ENCODE assay signal across 15 cellular contexts in genomic region chr19:49393871-49394270, GRCh38. TPM values are rescaled to one million over a fixed set of nuclear protein-coding genes. Genes with fewer than 3 reads are reported as not detected.
DNase-seq lines count a peak whose midpoint lies in the region; ATAC-seq and TF ChIP-seq lines count a peak whose summit lies in the region.
"Had no signal": no experiment of that assay in that cellular context is flagged by ENCODE, and none has a peak within 500 bp of the region (broad histone marks: within the 10 kb centered on the region; RNA-seq: fewer than 3 reads in every experiment).

No MANE protein-coding gene starts in this region.

- H3K27ac ChIP-seq in BLaER1: no peak overlapping the region
- H3K27ac ChIP-seq in osteoblast (ENCODE audit: low read depth, low read length): no peak overlapping the region
- H3K27ac ChIP-seq: GM23248 had no signal

- H3K36me3 ChIP-seq in BLaER1: no peaks in the 10 kb centered on the region
- H3K36me3 ChIP-seq in osteoblast (ENCODE audit: insufficient read depth, low read length): no peaks in the 10 kb centered on the region
- no peaks in the 10 kb centered on the region for H3K36me3 ChIP-seq in MG63
- H3K36me3 ChIP-seq: BE2C, HAP-1 had no signal

- DNase-seq in G401 (ENCODE audit: low spot score) (peak; percentile 16), cerebellar cortex (ENCODE audit: low spot score) (peak; percentile 18), osteoblast (ENCODE audit: insufficient read length, low spot score, missing footprints) (peak; percentile 88), MG63 (no peak), GM10248 (ENCODE audit: extremely low spot score) (no peak)
- no peak for DNase-seq in stimulated activated naive CD8-positive, alpha-beta T cell treated with anti-CD3 and anti-CD28 coated beads, Interleukin-15, amount 100 ng/mL, for 72 hours
- DNase-seq: BE2C; CD8-positive, alpha-beta memory T cell; DMS 273 treated with DMSO at 0.1 percent for 48 hours; GM23248; IMR-90 had no signal

- H4K20me1 ChIP-seq in BLaER1 (no peaks in the 10 kb centered on the region), osteoblast (ENCODE audit: insufficient read depth, low read length) (no peaks in the 10 kb centered on the region)

- peaks cover 8% of the 10 kb centered on the region for H3K27me3 Mint-ChIP-seq in stimulated activated naive CD8-positive, alpha-beta T cell treated with anti-CD3 and anti-CD28 coated beads, Interleukin-15, amount 100 ng/mL, for 72 hours

- no peak overlapping the region for H3K27ac Mint-ChIP-seq in stimulated activated naive CD8-positive, alpha-beta T cell treated with anti-CD3 and anti-CD28 coated beads, Interleukin-15, amount 100 ng/mL, for 72 hours
- H3K27ac Mint-ChIP-seq: CD8-positive, alpha-beta memory T cell had no signal

- no peak for ATAC-seq in stimulated activated naive CD8-positive, alpha-beta T cell treated with anti-CD3 and anti-CD28 coated beads, Interleukin-15, amount 100 ng/mL, for 72 hours

- no peak overlapping the region for H3K9ac ChIP-seq in BLaER1
- H3K9ac ChIP-seq: GM23248 had no signal

- H3K27me3 ChIP-seq in BLaER1: peaks cover 5% of the 10 kb centered on the region; the same call in 1 of the 2 replicates
- H3K27me3 ChIP-seq in osteoblast (ENCODE audit: insufficient read depth, low read length): no peaks in the 10 kb centered on the region
- peaks cover 7% of the 10 kb centered on the region for H3K27me3 ChIP-seq in MG63

- H2AFZ ChIP-seq in osteoblast (ENCODE audit: low read length): no peak overlapping the region
- H2AFZ ChIP-seq: GM23248 had no signal

- H3K79me2 ChIP-seq in osteoblast (ENCODE audit: insufficient read depth, low read length): no peaks in the 10 kb centered on the region

- CTCF ChIA-PET in GM10248 (lab: Yijun Ruan, JAX): interaction anchor here (1.0 to 1.9 kb wide), 4 partner anchors 15 to 176 kb away, joined by 3 to 4 read pairs (median 4); no protein-coding TSS in a partner anchor

- H3K9me3 ChIP-seq in BLaER1: no peaks in the 10 kb centered on the region
- H3K9me3 ChIP-seq in osteoblast (ENCODE audit: low read depth, low read length): no peaks in the 10 kb centered on the region
- no peaks in the 10 kb centered on the region for H3K9me3 ChIP-seq in MG63
- H3K9me3 ChIP-seq: BE2C, HAP-1 had no signal

- TF ChIP-seq CTCF in osteoblast (IDR thresholded peaks at IDR 0.05; ENCODE audit: extremely low read depth, low read depth, low read length) (no peak), GM10248 (IDR thresholded peaks at IDR 0.05; ENCODE audit: control extremely low read depth, extremely low read depth, low read depth, missing control alignments) (no peak)

- POLR2A ChIA-PET in GM10248 (lab: Yijun Ruan, JAX): no interaction called here

- peaks cover 20% of the 10 kb centered on the region for H3K4me1 Mint-ChIP-seq in stimulated activated naive CD8-positive, alpha-beta T cell treated with anti-CD3 and anti-CD28 coated beads, Interleukin-15, amount 100 ng/mL, for 72 hours

- in situ Hi-C loops in G401 (cut with HindIII; ENCODE audit: low sequenced_read_pairs): no loop called here

- H3K4me3 Mint-ChIP-seq in stimulated activated naive CD8-positive, alpha-beta T cell treated with anti-CD3 and anti-CD28 coated beads, Interleukin-15, amount 100 ng/mL, for 72 hours: no peak overlapping the region
- H3K4me3 Mint-ChIP-seq: CD8-positive, alpha-beta memory T cell had no signal

- H3K4me3 ChIP-seq in BLaER1 (no peak overlapping the region), osteoblast (ENCODE audit: insufficient read depth, low read length) (no peak overlapping the region), MG63 (no peak overlapping the region)
- H3K4me3 ChIP-seq: GM23248, HAP-1 had no signal

- H3K4me1 ChIP-seq in BLaER1 (peaks cover 72% of the 10 kb centered on the region), osteoblast (ENCODE audit: insufficient read depth, low read length) (no peaks in the 10 kb centered on the region)
- H3K4me1 ChIP-seq: BE2C, HAP-1 had no signal

- H3K4me2 ChIP-seq in BLaER1 (peak overlapping the region; percentile 32; the same call in 1 of the 2 replicates), osteoblast (ENCODE audit: insufficient read depth, low read length) (no peak overlapping the region)

- H3K9me3 Mint-ChIP-seq in stimulated activated naive CD8-positive, alpha-beta T cell treated with anti-CD3 and anti-CD28 coated beads, Interleukin-15, amount 100 ng/mL, for 72 hours: no peaks in the 10 kb centered on the region
- H3K9me3 Mint-ChIP-seq: CD8-positive, alpha-beta memory T cell had no signal

RNA-seq across cellular contexts. Expression of gene KASH5, which starts 5.8 kb away (rescaled TPM):
- total RNA-seq in G401 (2014; rRNA removed; shearing (Covaris generic)): not detected in 2 replicates
- not detected in 2 replicates for total RNA-seq in osteoblast
- not detected in 2 replicates for total RNA-seq in MG63 (2014; rRNA removed; shearing (Covaris generic); ENCODE audit: low replicate concordance)
- total RNA-seq: Daoy, GM23248, HT-29, IMR-90 had no signal

RNA-seq across cellular contexts. Expression of gene PTH2, which starts 29.4 kb away (rescaled TPM):
- not detected in 2 replicates for total RNA-seq in G401 (2014; rRNA removed; shearing (Covaris generic))
- total RNA-seq in osteoblast: not detected in 2 replicates
- not detected in 2 replicates for total RNA-seq in MG63 (2014; rRNA removed; shearing (Covaris generic); ENCODE audit: low replicate concordance)
- total RNA-seq: CD8-positive, alpha-beta memory T cell; Daoy; GM23248; HT-29; IMR-90 had no signal

RNA-seq across cellular contexts. Expression of gene DKKL1, which starts 30.2 kb away (rescaled TPM):
- total RNA-seq in G401 (2014; rRNA removed; shearing (Covaris generic)): 6.2 and 7.3 TPM in 2 replicates
- total RNA-seq in osteoblast: 0.36 TPM in 1 of 2 replicates, not detected in the other
- total RNA-seq in MG63 (2014; rRNA removed; shearing (Covaris generic); ENCODE audit: low replicate concordance): not detected in 2 replicates
- total RNA-seq: CD8-positive, alpha-beta memory T cell; GM23248; IMR-90 had no signal

RNA-seq across cellular contexts. Expression of gene GFY, which starts 31.3 kb away (rescaled TPM):
- 0.55 and 1.3 TPM in 2 replicates for total RNA-seq in G401 (2014; rRNA removed; shearing (Covaris generic))
- total RNA-seq in osteoblast: not detected in 2 replicates
- not detected in 2 replicates for total RNA-seq in MG63 (2014; rRNA removed; shearing (Covaris generic); ENCODE audit: low replicate concordance)
- total RNA-seq: CD8-positive, alpha-beta memory T cell; Daoy; GM23248; HT-29; IMR-90 had no signal

RNA-seq across cellular contexts. Expression of gene TEAD2, which starts 31.7 kb away (rescaled TPM):
- 30.2 and 33.2 TPM in 2 replicates for total RNA-seq in G401 (2014; rRNA removed; shearing (Covaris generic))
- 40.1 and 41.3 TPM in 2 replicates for total RNA-seq in osteoblast
- 13.5 and 14.6 TPM in 2 replicates for total RNA-seq in MG63 (2014; rRNA removed; shearing (Covaris generic); ENCODE audit: low replicate concordance)
- total RNA-seq: CD8-positive, alpha-beta memory T cell had no signal

Comparison
In these comparisons a context has a peak if more than half of its experiments do, and no peak if none do; other contexts are left out.
1. DNase-seq: peak in G401 (single experiment), cerebellar cortex (single experiment) and osteoblast (single experiment); none in MG63 (single experiment), GM10248 (single experiment) and stimulated activated naive CD8-positive, alpha-beta T cell treated with anti-CD3 and anti-CD28 coated beads, Interleukin-15, amount 100 ng/mL, for 72 hours (0 of 2).